22 cellular contexts compared by ENCODE assay signal in genomic region chr9:136282272-136282861, GRCh38. TPM values are rescaled to one million over a fixed set of nuclear protein-coding genes. Genes with fewer than 3 reads are reported as not detected.
DNase-seq lines count a peak whose midpoint lies in the region; ATAC-seq and TF ChIP-seq lines count a peak whose summit lies in the region.
"Had no signal": no experiment of that assay in that cellular context is flagged by ENCODE, and none has a peak within 500 bp of the region (broad histone marks: within the 10 kb centered on the region; RNA-seq: fewer than 3 reads in every experiment).

No MANE protein-coding gene starts in this region.

- no peaks in the 10 kb centered on the region for H4K20me1 ChIP-seq in MM.1S (ENCODE audit: insufficient read depth, low read length)

- H3K27me3 Mint-ChIP-seq in activated CD4-positive, alpha-beta memory T cell treated with anti-CD3 and anti-CD28 coated beads for 36 hours: peaks cover 4% of the 10 kb centered on the region
- peaks cover 1% of the 10 kb centered on the region for H3K27me3 Mint-ChIP-seq in activated CD4-positive, alpha-beta memory T cell treated with anti-CD3 and anti-CD28 coated beads, Interleukin-2, amount 10 ng/mL, durations not matched to agents 7 days and 5 days
- peaks cover 8 to 9% of the 10 kb centered on the region in 2 donors for H3K27me3 Mint-ChIP-seq in stimulated activated naive B cell treated with anti-CD40 and anti-IgM and Interleukin-4, amounts not matched to agents 10 μg/mL and 1 μg/mL and 100 μg/mL, for 72 hours

- no peak for TF ChIP-seq POLR2A in body of pancreas (IDR thresholded peaks at IDR 0.05)

- CTCF ChIA-PET in activated CD4-positive, alpha-beta memory T cell treated with anti-CD3 and anti-CD28 coated beads for 36 hours (lab: Charles Lee): interaction anchor here (1.3 to 3.8 kb wide), 5 partner anchors 14 to 150 kb away, joined by 3 to 19 read pairs (median 4); partner anchors contain the start of gene GPSM1
- CTCF ChIA-PET in activated CD4-positive, alpha-beta memory T cell treated with anti-CD3 and anti-CD28 coated beads, Interleukin-2, amount 10 ng/mL, durations not matched to agents 7 days and 5 days (lab: Charles Lee): interaction anchor here (1.6 kb wide), 1 partner anchor 15 kb away, joined by 5 read pairs; no protein-coding TSS in a partner anchor

- no peak overlapping the region for H3K27ac Mint-ChIP-seq in activated CD4-positive, alpha-beta memory T cell treated with anti-CD3 and anti-CD28 coated beads for 36 hours
- H3K27ac Mint-ChIP-seq in activated CD4-positive, alpha-beta memory T cell treated with anti-CD3 and anti-CD28 coated beads, Interleukin-2, amount 10 ng/mL, durations not matched to agents 7 days and 5 days: no peak overlapping the region
- H3K27ac Mint-ChIP-seq in stimulated activated naive B cell treated with anti-CD40 and anti-IgM and Interleukin-4, amounts not matched to agents 10 μg/mL and 1 μg/mL and 100 μg/mL, for 72 hours: no peak overlapping the region
- no peak overlapping the region for H3K27ac Mint-ChIP-seq in stimulated activated effector memory CD8-positive, alpha-beta T cell treated with anti-CD3 and anti-CD28 coated beads, Interleukin-12 subunit alpha, Interleukin-12 subunit beta, amount 100 ng/mL, for 72 hours
- H3K27ac Mint-ChIP-seq: activated naive CD4-positive, alpha-beta T cell treated with anti-CD3 and anti-CD28 coated beads, Interleukin-2, amount 50 U/mL, for 24 hours; CD4-positive, alpha-beta T cell; natural killer cell had no signal

- H3K4me3 Mint-ChIP-seq in activated CD4-positive, alpha-beta memory T cell treated with anti-CD3 and anti-CD28 coated beads for 36 hours: no peak overlapping the region
- no peak overlapping the region for H3K4me3 Mint-ChIP-seq in activated CD4-positive, alpha-beta memory T cell treated with anti-CD3 and anti-CD28 coated beads, Interleukin-2, amount 10 ng/mL, durations not matched to agents 7 days and 5 days
- peak overlapping the region; percentile 27 to 76 for H3K4me3 Mint-ChIP-seq in stimulated activated naive B cell treated with anti-CD40 and anti-IgM and Interleukin-4, amounts not matched to agents 10 μg/mL and 1 μg/mL and 100 μg/mL, for 72 hours
- H3K4me3 Mint-ChIP-seq in stimulated activated effector memory CD8-positive, alpha-beta T cell treated with anti-CD3 and anti-CD28 coated beads, Interleukin-12 subunit alpha, Interleukin-12 subunit beta, amount 100 ng/mL, for 72 hours: no peak overlapping the region
- H3K4me3 Mint-ChIP-seq: activated naive CD4-positive, alpha-beta T cell treated with anti-CD3 and anti-CD28 coated beads, Interleukin-2, amount 50 U/mL, for 24 hours; CD4-positive, alpha-beta T cell; central memory CD8-positive, alpha-beta T cell; natural killer cell had no signal

- no peaks in the 10 kb centered on the region for H3K36me3 Mint-ChIP-seq in activated CD4-positive, alpha-beta memory T cell treated with anti-CD3 and anti-CD28 coated beads for 36 hours
- H3K36me3 Mint-ChIP-seq in activated CD4-positive, alpha-beta memory T cell treated with anti-CD3 and anti-CD28 coated beads, Interleukin-2, amount 10 ng/mL, durations not matched to agents 7 days and 5 days (ENCODE audit: low read depth): no peaks in the 10 kb centered on the region
- H3K36me3 Mint-ChIP-seq in stimulated activated naive B cell treated with anti-CD40 and anti-IgM and Interleukin-4, amounts not matched to agents 10 μg/mL and 1 μg/mL and 100 μg/mL, for 72 hours: no peaks in the 10 kb centered on the region
- H3K36me3 Mint-ChIP-seq in stimulated activated effector memory CD8-positive, alpha-beta T cell treated with anti-CD3 and anti-CD28 coated beads, Interleukin-12 subunit alpha, Interleukin-12 subunit beta, amount 100 ng/mL, for 72 hours: no peaks in the 10 kb centered on the region
- H3K36me3 Mint-ChIP-seq: activated naive CD4-positive, alpha-beta T cell treated with anti-CD3 and anti-CD28 coated beads, Interleukin-2, amount 50 U/mL, for 24 hours; natural killer cell had no signal

- H3K27me3 ChIP-seq in MM.1S (replicated peaks; ENCODE audit: insufficient read depth, low read length): peaks cover 93% of the 10 kb centered on the region
- H3K27me3 ChIP-seq in body of pancreas: no peaks in the 10 kb centered on the region
- H3K27me3 ChIP-seq: ascending aorta had no signal

- no peaks in the 10 kb centered on the region for H3K36me3 ChIP-seq in MM.1S (replicated peaks; ENCODE audit: insufficient read depth, low read length)
- H3K36me3 ChIP-seq in body of pancreas (replicated peaks in 1 of 2; ENCODE audit: insufficient read depth in 1 of 2, low read depth in 2 of 2): no peaks in the 10 kb centered on the region
- H3K36me3 ChIP-seq: ascending aorta, gastroesophageal sphincter, sigmoid colon, thoracic aorta had no signal

- no peaks in the 10 kb centered on the region for H3F3A ChIP-seq in MM.1S (ENCODE audit: insufficient read depth, low read length)

- H3K9me3 ChIP-seq in MM.1S (replicated peaks; ENCODE audit: insufficient read depth, low read length) (no peaks in the 10 kb centered on the region), body of pancreas (no peaks in the 10 kb centered on the region)
- H3K9me3 ChIP-seq: ascending aorta, gastroesophageal sphincter, sigmoid colon, thoracic aorta had no signal

- POLR2A ChIA-PET in activated CD4-positive, alpha-beta memory T cell treated with anti-CD3 and anti-CD28 coated beads for 36 hours (lab: Charles Lee): no interaction called here
- POLR2A ChIA-PET in activated CD4-positive, alpha-beta memory T cell treated with anti-CD3 and anti-CD28 coated beads, Interleukin-2, amount 10 ng/mL, durations not matched to agents 7 days and 5 days (lab: Charles Lee): no interaction called here

- H3K9ac ChIP-seq in MM.1S (ENCODE audit: low read length): no peak overlapping the region

- H3K4me3 ChIP-seq in MM.1S (ENCODE audit: low read length) (no peak overlapping the region), body of pancreas (no peak overlapping the region)

- H3K4me1 ChIP-seq in MM.1S (ENCODE audit: low read length) (peaks cover 3% of the 10 kb centered on the region; the same call in 1 of the 2 replicates), body of pancreas (peaks cover 24% of the 10 kb centered on the region)

- peak; percentile 27 for ATAC-seq in body of pancreas
- ATAC-seq in stimulated activated naive B cell treated with anti-CD40 and anti-IgM and Interleukin-4, amounts not matched to agents 10 μg/mL and 1 μg/mL and 100 μg/mL, for 72 hours (replicated peaks): peak in 1 of 2 donors; percentile 30
- no peak for ATAC-seq in stimulated activated effector memory CD8-positive, alpha-beta T cell treated with anti-CD3 and anti-CD28 coated beads, Interleukin-12 subunit alpha, Interleukin-12 subunit beta, amount 100 ng/mL, for 72 hours
- ATAC-seq: natural killer cell had no signal

- H3K27ac ChIP-seq in MM.1S (ENCODE audit: low read length) (no peak overlapping the region), body of pancreas (peak overlapping the region; percentile 74 to 87 (median 84))
- H3K27ac ChIP-seq: gastroesophageal sphincter, sigmoid colon had no signal

- DNase-seq in activated CD4-positive, alpha-beta memory T cell treated with anti-CD3 and anti-CD28 coated beads for 36 hours: peak; percentile 15
- no peak for DNase-seq in activated CD4-positive, alpha-beta memory T cell treated with anti-CD3 and anti-CD28 coated beads, Interleukin-2, amount 10 ng/mL, durations not matched to agents 7 days and 5 days
- DNase-seq in MM.1S (no peak), body of pancreas (peak; percentile 56 to 76 (median 74)), DMS153 (lab: John Stamatoyannopoulos, UW) (no peak), DMS114 treated with DMSO at 0.1 percent for 48 hours (lab: John Stamatoyannopoulos, UW; ENCODE audit: unreplicated experiment) (no peak)
- no peak for DNase-seq in stimulated activated naive B cell treated with anti-CD40 and anti-IgM and Interleukin-4, amounts not matched to agents 10 μg/mL and 1 μg/mL and 100 μg/mL, for 72 hours
- DNase-seq in stimulated activated effector memory CD8-positive, alpha-beta T cell treated with anti-CD3 and anti-CD28 coated beads, Interleukin-12 subunit alpha, Interleukin-12 subunit beta, amount 100 ng/mL, for 72 hours (ENCODE audit: low spot score in 2 of 2): no peak
- DNase-seq: activated T-cell treated with anti-CD3 and anti-CD28 coated beads, Interleukin-2, amount 50 U/mL, for 48 hours; CD4-positive, alpha-beta T cell; H7; natural killer cell; NCI-H2107; sigmoid colon; stimulated activated naive CD4-positive, alpha-beta T cell had no signal

- peak overlapping the region; percentile 91; the same call in 1 of the 2 replicates for H3K4me2 ChIP-seq in MM.1S (ENCODE audit: low read depth, low read length)

- H3K4me1 Mint-ChIP-seq in activated CD4-positive, alpha-beta memory T cell treated with anti-CD3 and anti-CD28 coated beads for 36 hours (ENCODE audit: low read depth): peaks cover 5% of the 10 kb centered on the region
- H3K4me1 Mint-ChIP-seq in activated CD4-positive, alpha-beta memory T cell treated with anti-CD3 and anti-CD28 coated beads, Interleukin-2, amount 10 ng/mL, durations not matched to agents 7 days and 5 days: peaks cover 6% of the 10 kb centered on the region
- H3K4me1 Mint-ChIP-seq in stimulated activated naive B cell treated with anti-CD40 and anti-IgM and Interleukin-4, amounts not matched to agents 10 μg/mL and 1 μg/mL and 100 μg/mL, for 72 hours: peaks cover 16 to 24% of the 10 kb centered on the region in 2 donors
- peaks cover 6% of the 10 kb centered on the region for H3K4me1 Mint-ChIP-seq in stimulated activated effector memory CD8-positive, alpha-beta T cell treated with anti-CD3 and anti-CD28 coated beads, Interleukin-12 subunit alpha, Interleukin-12 subunit beta, amount 100 ng/mL, for 72 hours

- no peaks in the 10 kb centered on the region for H3K9me2 ChIP-seq in MM.1S (replicated peaks; ENCODE audit: insufficient read depth, low read length)

- intact Hi-C loops in activated CD4-positive, alpha-beta memory T cell treated with anti-CD3 and anti-CD28 coated beads for 36 hours (cut with micrococcal nuclease): no loop called here
- intact Hi-C loops in body of pancreas (cut with DNase I): no loop called here

- H3K79me2 ChIP-seq in MM.1S (ENCODE audit: low read length): no peaks in the 10 kb centered on the region

- no peak overlapping the region for H2AFZ ChIP-seq in MM.1S (ENCODE audit: low read length)

- 27 to 38% methylated on average over 8 to 14 of the region's 14 CpGs for WGBS in body of pancreas, 2 donors

- no peak for TF ChIP-seq CTCF in MM.1S (IDR thresholded peaks at IDR 0.05; ENCODE audit: low read length)
- TF ChIP-seq CTCF in body of pancreas (IDR thresholded peaks at IDR 0.05): no peak

- no peaks in the 10 kb centered on the region for H3K9me3 Mint-ChIP-seq in activated CD4-positive, alpha-beta memory T cell treated with anti-CD3 and anti-CD28 coated beads for 36 hours
- no peaks in the 10 kb centered on the region for H3K9me3 Mint-ChIP-seq in activated CD4-positive, alpha-beta memory T cell treated with anti-CD3 and anti-CD28 coated beads, Interleukin-2, amount 10 ng/mL, durations not matched to agents 7 days and 5 days
- no peaks in the 10 kb centered on the region for H3K9me3 Mint-ChIP-seq in stimulated activated naive B cell treated with anti-CD40 and anti-IgM and Interleukin-4, amounts not matched to agents 10 μg/mL and 1 μg/mL and 100 μg/mL, for 72 hours
- H3K9me3 Mint-ChIP-seq in stimulated activated effector memory CD8-positive, alpha-beta T cell treated with anti-CD3 and anti-CD28 coated beads, Interleukin-12 subunit alpha, Interleukin-12 subunit beta, amount 100 ng/mL, for 72 hours: no peaks in the 10 kb centered on the region
- H3K9me3 Mint-ChIP-seq: activated naive CD4-positive, alpha-beta T cell treated with anti-CD3 and anti-CD28 coated beads, Interleukin-2, amount 50 U/mL, for 24 hours; CD4-positive, alpha-beta T cell; central memory CD8-positive, alpha-beta T cell; natural killer cell had no signal

RNA-seq across cellular contexts. Expression of gene CCDC187, which starts 21.5 kb away (rescaled TPM):
- not detected for total RNA-seq in activated CD4-positive, alpha-beta memory T cell treated with anti-CD3 and anti-CD28 coated beads for 36 hours
- not detected for total RNA-seq in activated CD4-positive, alpha-beta memory T cell treated with anti-CD3 and anti-CD28 coated beads, Interleukin-2, amount 10 ng/mL, durations not matched to agents 7 days and 5 days
- 1 to 10 TPM; 1.3 to 2.3 TPM for total RNA-seq in body of pancreas
- total RNA-seq: CD4-positive, alpha-beta T cell; gastroesophageal sphincter; H7; LHCN-M2; mesenteric fat pad; sigmoid colon; thoracic aorta had no signal

RNA-seq across cellular contexts. Expression of gene QSOX2, which starts 36.8 kb away (rescaled TPM):
- total RNA-seq in activated CD4-positive, alpha-beta memory T cell treated with anti-CD3 and anti-CD28 coated beads for 36 hours: 10 to 100 TPM; 19.0 to 19.4 TPM
- 10 to 100 TPM; 12.4 to 13.4 TPM for total RNA-seq in activated CD4-positive, alpha-beta memory T cell treated with anti-CD3 and anti-CD28 coated beads, Interleukin-2, amount 10 ng/mL, durations not matched to agents 7 days and 5 days
- 10 to 100 TPM in 1 of 2 donors, 1 to 10 TPM in 1; 8.8 to 22.7 TPM for total RNA-seq in body of pancreas

RNA-seq across cellular contexts. Expression of gene GPSM1, which starts 45.0 kb away (rescaled TPM):
- total RNA-seq in activated CD4-positive, alpha-beta memory T cell treated with anti-CD3 and anti-CD28 coated beads for 36 hours: 10 to 100 TPM; 10.6 to 11.3 TPM
- total RNA-seq in activated CD4-positive, alpha-beta memory T cell treated with anti-CD3 and anti-CD28 coated beads, Interleukin-2, amount 10 ng/mL, durations not matched to agents 7 days and 5 days: 1 to 10 TPM; 6.0 to 6.5 TPM
- 10 to 100 TPM; 15.8 to 23.1 TPM for total RNA-seq in body of pancreas

Comparison
In these comparisons a context has a peak if more than half of its experiments do, and no peak if none do; other contexts are left out.
1. DNase-seq: peak in activated CD4-positive, alpha-beta memory T cell treated with anti-CD3 and anti-CD28 coated beads for 36 hours (single experiment) and body of pancreas (4 of 4); none in activated CD4-positive, alpha-beta memory T cell treated with anti-CD3 and anti-CD28 coated beads, Interleukin-2, amount 10 ng/mL, durations not matched to agents 7 days and 5 days (single experiment), MM.1S (single experiment), stimulated activated naive B cell treated with anti-CD40 and anti-IgM and Interleukin-4, amounts not matched to agents 10 μg/mL and 1 μg/mL and 100 μg/mL, for 72 hours (single experiment), stimulated activated effector memory CD8-positive, alpha-beta T cell treated with anti-CD3 and anti-CD28 coated beads, Interleukin-12 subunit alpha, Interleukin-12 subunit beta, amount 100 ng/mL, for 72 hours (0 of 2), DMS153 (single experiment) and DMS114 treated with DMSO at 0.1 percent for 48 hours (single experiment).
2. H3K4me3 Mint-ChIP-seq: peak in stimulated activated naive B cell treated with anti-CD40 and anti-IgM and Interleukin-4, amounts not matched to agents 10 μg/mL and 1 μg/mL and 100 μg/mL, for 72 hours (2 of 2); none in activated CD4-positive, alpha-beta memory T cell treated with anti-CD3 and anti-CD28 coated beads for 36 hours (single experiment), activated CD4-positive, alpha-beta memory T cell treated with anti-CD3 and anti-CD28 coated beads, Interleukin-2, amount 10 ng/mL, durations not matched to agents 7 days and 5 days (single experiment) and stimulated activated effector memory CD8-positive, alpha-beta T cell treated with anti-CD3 and anti-CD28 coated beads, Interleukin-12 subunit alpha, Interleukin-12 subunit beta, amount 100 ng/mL, for 72 hours (single experiment).